In genomic region chr9:5478214-5478613, GRCh38 we compare ENCODE assay signal across 30 cellular contexts. TPM values are rescaled to one million over a fixed set of nuclear protein-coding genes. Genes with fewer than 3 reads are reported as not detected.
DNase-seq lines count a peak whose midpoint lies in the region; ATAC-seq, FAIRE-seq and TF ChIP-seq lines count a peak whose summit lies in the region.
"Had no signal": no experiment of that assay in that cellular context is flagged by ENCODE, and none has a peak within 500 bp of the region (broad histone marks: within the 10 kb centered on the region; RNA-seq: fewer than 3 reads in every experiment).

No MANE protein-coding gene starts in this region.

- TF ChIP-seq RAD21 in GM12878 (IDR thresholded peaks at IDR 0.05; ENCODE audit: insufficient read depth, low read depth, low read length), result no peak

- TF ChIP-seq POLR2A in GM12891 (IDR thresholded peaks at IDR 0.05; ENCODE audit: low read depth, low read length), result no peak
- TF ChIP-seq POLR2A in GM12878 (IDR thresholded peaks at IDR 0.05; ENCODE audit: low read depth, low read length), result no peak
- TF ChIP-seq POLR2A in lower leg skin (IDR thresholded peaks at IDR 0.05), result no peak

- TF ChIP-seq EP300 in GM12878 (IDR thresholded peaks at IDR 0.05; ENCODE audit: borderline replicate concordance in 1 of 2, control insufficient read depth in 1 of 2, low read depth in 2 of 2, low read length in 2 of 2), result no peak

- H3K27me3 ChIP-seq in GM12878 (replicated peaks in 1 of 2; ENCODE audit: control insufficient read depth in 2 of 2, insufficient read depth in 2 of 2, low read length in 1 of 2), result no peaks in the 10 kb centered on the region
- no peaks in the 10 kb centered on the region for H3K27me3 ChIP-seq in mammary epithelial cell (ENCODE audit: insufficient read depth, low read length)
- H3K27me3 ChIP-seq: colonic mucosa, pancreas, right atrium auricular region, transverse colon had no signal

- POLR2A ChIA-PET in GM12878 (lab: Charles Lee), result interaction anchor here (0.6 to 2.5 kb wide), 5 partner anchors 16 to 106 kb away, joined by 3 to 10 read pairs (median 4); no protein-coding TSS in a partner anchor

- peak; percentile 27 to 48 for ATAC-seq in activated CD4-positive, CD25-positive, alpha-beta regulatory T cell treated with anti-CD3 and anti-CD28 coated beads, Interleukin-2, amount 50 U/mL, for 24 hours
- ATAC-seq in GM12878, result peak; percentile 70
- ATAC-seq: activated CD8-positive, alpha-beta memory T cell treated with anti-CD3 and anti-CD28 coated beads, Interleukin-2, amount 10 ng/mL, durations not matched to agents 7 days and 5 days; esophagus mucosa; pancreas; PC-3 had no signal

- dilution Hi-C loops in mammary epithelial cell (cut with HindIII; ENCODE audit: low sequenced_read_pairs), result no loop called here

- H3K27ac ChIP-seq in GM12878 (ENCODE audit: control insufficient read depth, insufficient read depth) (peak overlapping the region; percentile 48), mammary epithelial cell (ENCODE audit: insufficient read depth, low read depth, low read length) (no peak overlapping the region)
- H3K27ac ChIP-seq: 22Rv1, colonic mucosa, pancreas, right atrium auricular region, transverse colon had no signal

- CTCF ChIA-PET in GM12878 (lab: Yijun Ruan, JAX) (interaction anchor here (1.3 to 1.4 kb wide), 2 partner anchors 20 to 105 kb away, joined by 3 to 4 read pairs; no protein-coding TSS in a partner anchor), mammary epithelial cell (lab: Charles Lee; ENCODE audit: low non-redundant PET) (no interaction called here)

- H3K4me3 ChIP-seq in GM12878, result no peak overlapping the region
- H3K4me3 ChIP-seq in mammary epithelial cell (replicated peaks in 1 of 3; ENCODE audit: insufficient read depth in 1 of 3, low read depth in 2 of 3, low read length in 3 of 3), result no peak overlapping the region
- H3K4me3 ChIP-seq in lower leg skin (ENCODE audit: low read depth, poor library complexity, severe bottlenecking), result no peak overlapping the region
- H3K4me3 ChIP-seq: colonic mucosa, pancreas, right atrium auricular region, transverse colon had no signal

- FAIRE-seq in GM12891 (lab: Jason Lieb, UNC), result peak; percentile 72
- no peak for FAIRE-seq in GM12878 (lab: Jason Lieb, UNC)
- FAIRE-seq: bronchial epithelial cell, H54, pancreas had no signal

- DNase-seq in activated CD4-positive, CD25-positive, alpha-beta regulatory T cell (lab: John Stamatoyannopoulos, UW), result no peak
- no peak for DNase-seq in GM12891 (ENCODE audit: insufficient read length, low spot score)
- DNase-seq in MV-4-11 (lab: John Stamatoyannopoulos, UW), result peak; percentile 22
- DNase-seq in GM12878 (ENCODE audit: low read depth, low spot score), result peak; percentile 60
- DNase-seq in NCI-H69 (lab: John Stamatoyannopoulos, UW), result no peak
- no peak for DNase-seq in mammary epithelial cell
- DNase-seq in lower leg skin (ENCODE audit: low spot score in 2 of 2), result no peak
- DNase-seq: activated CD4-positive, CD25-positive, alpha-beta regulatory T cell treated with anti-CD3 and anti-CD28 coated beads, Interleukin-2, amount 50 U/mL, for 72 hours; activated CD8-positive, alpha-beta memory T cell treated with anti-CD3 and anti-CD28 coated beads, Interleukin-2, amount 10 ng/mL, durations not matched to agents 7 days and 5 days; activated effector memory CD4-positive, alpha-beta T cell treated with Interleukin-2 at 50 U/mL for 16 hours; CD4-positive, alpha-beta T cell; colonic mucosa; EL; foreskin melanocyte; KG1; MM.1S; NCI-H1436; NCI-H446; nephron progenitor cell; pancreas; PC-3; SHP77; transverse colon had no signal

- H3K36me3 ChIP-seq in GM12878 (ENCODE audit: control insufficient read depth in 2 of 2, insufficient read depth in 2 of 2, low read length in 1 of 2) (no peaks in the 10 kb centered on the region), mammary epithelial cell (ENCODE audit: insufficient read depth, low read length) (no peaks in the 10 kb centered on the region)
- H3K36me3 ChIP-seq: colonic mucosa, pancreas, right atrium auricular region, transverse colon had no signal

- RAD21 ChIA-PET in GM12878 (lab: Charles Lee; ENCODE audit: unreplicated experiment), result interaction anchor here (0.9 to 4.0 kb wide), 7 partner anchors 8 to 112 kb away, joined by 4 to 47 read pairs (median 5); partner anchors contain the start of gene CD274

- BruUV-seq in GM12878 (replicated peaks; lab: Mats Ljungman, UMichigan), result no TSS peak
- BruUV-seq in mammary epithelial cell (replicated peaks; lab: Mats Ljungman, UMichigan), result no TSS peak

- H3K9ac ChIP-seq in GM12878 (ENCODE audit: control insufficient read depth, insufficient read depth, low read length) (no peak overlapping the region), mammary epithelial cell (ENCODE audit: insufficient read depth, low read length) (no peak overlapping the region)

- H4K20me1 ChIP-seq in GM12878 (ENCODE audit: control insufficient read depth, insufficient read depth) (no peaks in the 10 kb centered on the region), mammary epithelial cell (ENCODE audit: insufficient read depth, low read length) (no peaks in the 10 kb centered on the region)

- in situ Hi-C loops in GM12878 (cut with MboI) (no loop called here), mammary epithelial cell (cut with MboI; ENCODE audit: low sequenced_read_pairs in 2 of 2) (no loop called here)

- TF ChIP-seq CTCF in GM12878 (IDR thresholded peaks at IDR 0.05 in 2 of 3, conservative IDR thresholded peaks at IDR 0.05 in 1 of 3; ENCODE audit: control insufficient read depth in 2 of 3, extremely low read depth in 1 of 3, insufficient read depth in 1 of 3, low read depth in 3 of 3, low read length in 3 of 3) (no peak), mammary epithelial cell (conservative IDR thresholded peaks at IDR 0.05 in 1 of 2, IDR thresholded peaks at IDR 0.05 in 1 of 2; ENCODE audit: extremely low read depth in 1 of 2, insufficient read depth in 1 of 2, low read depth in 1 of 2, low read length in 2 of 2) (no peak), lower leg skin (IDR thresholded peaks at IDR 0.05) (no peak)

- H3K4me2 ChIP-seq in GM12878 (ENCODE audit: control insufficient read depth, insufficient read depth), result no peak overlapping the region
- no peak overlapping the region for H3K4me2 ChIP-seq in mammary epithelial cell (ENCODE audit: insufficient read depth, low read depth, low read length)

- 0 out of 2 replicates have a peak overlapping the region, but pooled peaks have one; percentile 7 for H2AFZ ChIP-seq in GM12878 (ENCODE audit: control insufficient read depth, low read depth, low read length)
- no peak overlapping the region for H2AFZ ChIP-seq in mammary epithelial cell (ENCODE audit: low read depth, low read length)

- SMC1A ChIA-PET in GM12878 (lab: Charles Lee; ENCODE audit: uncharacterized antibody, unreplicated experiment), result interaction anchor here (1.1 to 7.6 kb wide), 10 partner anchors 9 to 107 kb away, joined by 3 to 87 read pairs (median 17); partner anchors contain the start of genes CD274 and PDCD1LG2

- 3% methylated on average over 2 of the region's 2 CpGs for WGBS in GM12878 (ENCODE audit: insufficient coverage, insufficient replicate concordance, low lambda C conversion rate, missing lambda C conversion rate)
- WGBS in mammary epithelial cell (ENCODE audit: low coverage, missing lambda C conversion rate), result 94% methylated on average over 2 of the region's 2 CpGs
- 72 to 77% methylated on average over 2 of the region's 2 CpGs for WGBS in lower leg skin, 2 donors

- H3K9me3 ChIP-seq in GM12878 (replicated peaks; ENCODE audit: control insufficient read depth, insufficient read depth, low read length), result peaks cover 5% of the 10 kb centered on the region; the same call in 2 of the 3 replicates
- H3K9me3 ChIP-seq in mammary epithelial cell (replicated peaks; ENCODE audit: insufficient read depth, low read length), result no peaks in the 10 kb centered on the region
- H3K9me3 ChIP-seq: colonic mucosa, pancreas, right atrium auricular region, transverse colon had no signal

- H3K4me1 ChIP-seq in GM12878 (ENCODE audit: control insufficient read depth, insufficient read depth, low read length) (peaks cover 27% of the 10 kb centered on the region), mammary epithelial cell (ENCODE audit: insufficient read depth, low read length) (no peaks in the 10 kb centered on the region)
- H3K4me1 ChIP-seq: colonic mucosa, pancreas, right atrium auricular region, transverse colon had no signal

- intact Hi-C loops in GM12878 (cut with micrococcal nuclease; ENCODE audit: unreplicated experiment), result loop anchor here (2.0 kb wide), 1 partner anchor 41 kb away; no protein-coding TSS in a partner anchor
- intact Hi-C loops in mammary epithelial cell (cut with micrococcal nuclease), result no loop called here
- intact Hi-C loops in lower leg skin (cut with DNase I; ENCODE audit: low total_unique reads), result no loop called here

- H3K79me2 ChIP-seq in GM12878 (ENCODE audit: control insufficient read depth, insufficient read depth, low read length) (no peaks in the 10 kb centered on the region), mammary epithelial cell (ENCODE audit: insufficient read depth, low read length) (no peaks in the 10 kb centered on the region)

RNA-seq across cellular contexts. Expression of gene CD274, which starts 27.9 kb away (rescaled TPM):
- polyA plus RNA-seq in GM12891 (2012; ENCODE audit: low read depth, missing spikeins), result 18.1 TPM
- 338 and 344 TPM in 2 replicates for total RNA-seq in GM12878 (2013; cell fraction: nucleolus; rRNA removed)
- total RNA-seq in GM12878 (2014; rRNA removed) (27.6 and 36.9 TPM in 2 replicates), GM12878 (2014; rRNA removed; fragmentation: Illumina TruSeq; extraction: Trizol) (28.4 and 32.0 TPM in 2 replicates), GM12878 (2021) (23.5 and 26.6 TPM in 2 replicates), mammary epithelial cell (10 to 100 TPM; 19.5 to 30.6 TPM), lower leg skin (1 to 10 TPM in 1 of 4 donors, under 1 TPM in 3; 0.08 to 1.5 (median 0.50) TPM)
- polyA plus RNA-seq in GM12878 (2011; ENCODE audit: low read depth), result 13.3 TPM
- polyA plus RNA-seq in GM12878 (2011; rRNA removed) (128 and 134 TPM in 2 replicates), GM12878 (2014; fragmentation: Illumina TruSeq; extraction: Trizol) (34.3 and 37.7 TPM in 2 replicates), GM12878 (2014; fragmentation: Nextera tagmentation; extraction: Ambion mirVana) (10 to 100 TPM in 1 of 2 experiments, 1 to 10 TPM in 1; 9.4 to 12.2 TPM), GM12878 (2014; rRNA removed) (24.6 and 25.6 TPM in 2 replicates), GM12878 (2016; fragmentation: Nextera tagmentation; extraction: Ambion mirVana) (10 to 100 TPM; 16.1 to 16.4 TPM), mammary epithelial cell (6.5 TPM)
- 38.8 and 53.1 TPM in 2 replicates for polyA plus RNA-seq in GM12878 (2011; cell fraction: cytosol; rRNA removed)
- 186 and 257 TPM in 2 replicates for polyA plus RNA-seq in GM12878 (2011; cell fraction: nucleus; rRNA removed)
- 15.5 and 24.2 TPM in 2 replicates for polyA plus RNA-seq in GM12878 (2012)
- polyA minus RNA-seq in GM12878 (2011; rRNA and poly(A)+ RNA removed), result 79.0 and 144 TPM in 2 replicates
- 14.4 and 17.0 TPM in 2 replicates for polyA minus RNA-seq in GM12878 (2011; cell fraction: cytosol; rRNA and poly(A)+ RNA removed)
- polyA minus RNA-seq in GM12878 (2011; cell fraction: nucleus; rRNA and poly(A)+ RNA removed), result 141 and 142 TPM in 2 replicates
- not detected for polyA minus RNA-seq in mammary epithelial cell

RNA-seq across cellular contexts. Expression of gene PDCD1LG2, which starts 32.1 kb away (rescaled TPM):
- polyA plus RNA-seq in GM12891 (2012; ENCODE audit: low read depth, missing spikeins), result 1.2 TPM
- 37.4 and 39.7 TPM in 2 replicates for total RNA-seq in GM12878 (2013; cell fraction: nucleolus; rRNA removed)
- total RNA-seq in GM12878 (2014; rRNA removed) (3.4 and 4.0 TPM in 2 replicates), GM12878 (2014; rRNA removed; fragmentation: Illumina TruSeq; extraction: Trizol) (3.2 and 3.9 TPM in 2 replicates), GM12878 (2021) (1.9 and 2.4 TPM in 2 replicates), mammary epithelial cell (10 to 100 TPM; 12.1 to 14.5 TPM), lower leg skin (1 to 10 TPM in 2 of 4 donors, under 1 TPM in 1, not detected in 1; 0.63 to 2.5 (median 1.3) TPM)
- 1.5 TPM for polyA plus RNA-seq in GM12878 (2011; ENCODE audit: low read depth)
- polyA plus RNA-seq in GM12878 (2011; rRNA removed) (37.3 and 46.0 TPM in 2 replicates), GM12878 (2014; fragmentation: Illumina TruSeq; extraction: Trizol) (2.9 and 3.3 TPM in 2 replicates), GM12878 (2014; fragmentation: Nextera tagmentation; extraction: Ambion mirVana) (1 to 10 TPM; 1.5 to 2.5 TPM), GM12878 (2014; rRNA removed) (1.8 and 2.0 TPM in 2 replicates), GM12878 (2016; fragmentation: Nextera tagmentation; extraction: Ambion mirVana) (1 to 10 TPM; 3.0 to 4.1 TPM), mammary epithelial cell (7.8 TPM)
- 19.5 and 25.9 TPM in 2 replicates for polyA plus RNA-seq in GM12878 (2011; cell fraction: cytosol; rRNA removed)
- polyA plus RNA-seq in GM12878 (2011; cell fraction: nucleus; rRNA removed), result 22.2 and 35.4 TPM in 2 replicates
- 1.3 and 3.0 TPM in 2 replicates for polyA plus RNA-seq in GM12878 (2012)
- polyA minus RNA-seq in GM12878 (2011; rRNA and poly(A)+ RNA removed), result 51.9 and 57.8 TPM in 2 replicates
- 16.7 and 17.6 TPM in 2 replicates for polyA minus RNA-seq in GM12878 (2011; cell fraction: cytosol; rRNA and poly(A)+ RNA removed)
- 29.9 and 30.0 TPM in 2 replicates for polyA minus RNA-seq in GM12878 (2011; cell fraction: nucleus; rRNA and poly(A)+ RNA removed)
- polyA minus RNA-seq in mammary epithelial cell, result 5.6 TPM
- total RNA-seq: mesothelial cell of epicardium had no signal

RNA-seq across cellular contexts. Expression of gene PLGRKT, which starts 40.5 kb away (rescaled TPM):
- 28.5 TPM for polyA plus RNA-seq in GM12891 (2012; ENCODE audit: low read depth, missing spikeins)
- 9.8 and 12.2 TPM in 2 replicates for total RNA-seq in GM12878 (2013; cell fraction: nucleolus; rRNA removed)
- total RNA-seq in GM12878 (2014; rRNA removed), result 25.2 and 28.2 TPM in 2 replicates
- total RNA-seq in GM12878 (2014; rRNA removed; fragmentation: Illumina TruSeq; extraction: Trizol), result 42.0 and 45.9 TPM in 2 replicates
- 29.0 and 34.2 TPM in 2 replicates for total RNA-seq in GM12878 (2021)
- 12.6 TPM for polyA plus RNA-seq in GM12878 (2011; ENCODE audit: low read depth)
- 34.8 and 53.5 TPM in 2 replicates for polyA plus RNA-seq in GM12878 (2011; rRNA removed)
- 12.3 and 13.3 TPM in 2 replicates for polyA plus RNA-seq in GM12878 (2011; cell fraction: cytosol; rRNA removed)
- 7.5 and 8.7 TPM in 2 replicates for polyA plus RNA-seq in GM12878 (2011; cell fraction: nucleus; rRNA removed)
- 18.1 and 20.1 TPM in 2 replicates for polyA plus RNA-seq in GM12878 (2012)
- polyA plus RNA-seq in GM12878 (2014; fragmentation: Illumina TruSeq; extraction: Trizol), result 28.0 and 32.8 TPM in 2 replicates
- 10 to 100 TPM; 62.2 to 64.4 TPM for polyA plus RNA-seq in GM12878 (2014; fragmentation: Nextera tagmentation; extraction: Ambion mirVana)
- polyA plus RNA-seq in GM12878 (2014; rRNA removed), result 23.0 and 27.8 TPM in 2 replicates
- polyA plus RNA-seq in GM12878 (2016; fragmentation: Nextera tagmentation; extraction: Ambion mirVana), result 10 to 100 TPM; 65.4 to 72.3 TPM
- 4.7 and 7.4 TPM in 2 replicates for polyA minus RNA-seq in GM12878 (2011; rRNA and poly(A)+ RNA removed)
- polyA minus RNA-seq in GM12878 (2011; cell fraction: cytosol; rRNA and poly(A)+ RNA removed), result 5.4 and 6.7 TPM in 2 replicates
- polyA minus RNA-seq in GM12878 (2011; cell fraction: nucleus; rRNA and poly(A)+ RNA removed), result 5.1 and 9.6 TPM in 2 replicates
- 10 to 100 TPM; 13.3 to 31.2 TPM for total RNA-seq in mammary epithelial cell
- polyA plus RNA-seq in mammary epithelial cell, result 15.5 TPM
- 6.5 TPM for polyA minus RNA-seq in mammary epithelial cell
- 10 to 100 TPM in 2 of 4 donors, 1 to 10 TPM in 2; 6.1 to 15.3 (median 9.1) TPM for total RNA-seq in lower leg skin

Comparison
In these comparisons a context has a peak if more than half of its experiments do, and no peak if none do; other contexts are left out.
1. DNase-seq: peak in MV-4-11 (single experiment) and GM12878 (single experiment); none in activated CD4-positive, CD25-positive, alpha-beta regulatory T cell (0 of 4), GM12891 (single experiment), NCI-H69 (single experiment), mammary epithelial cell (single experiment) and lower leg skin (0 of 2).
2. RNA of gene CD274, which starts 27.9 kb away (total RNA-seq): 19.5 to 30.6 TPM in mammary epithelial cell and 23.5 to 344 TPM in GM12878; 0.08 to 1.5 TPM in lower leg skin; every median in the first group is over 4 times any median in the second.